In the genomic region with DNA sequence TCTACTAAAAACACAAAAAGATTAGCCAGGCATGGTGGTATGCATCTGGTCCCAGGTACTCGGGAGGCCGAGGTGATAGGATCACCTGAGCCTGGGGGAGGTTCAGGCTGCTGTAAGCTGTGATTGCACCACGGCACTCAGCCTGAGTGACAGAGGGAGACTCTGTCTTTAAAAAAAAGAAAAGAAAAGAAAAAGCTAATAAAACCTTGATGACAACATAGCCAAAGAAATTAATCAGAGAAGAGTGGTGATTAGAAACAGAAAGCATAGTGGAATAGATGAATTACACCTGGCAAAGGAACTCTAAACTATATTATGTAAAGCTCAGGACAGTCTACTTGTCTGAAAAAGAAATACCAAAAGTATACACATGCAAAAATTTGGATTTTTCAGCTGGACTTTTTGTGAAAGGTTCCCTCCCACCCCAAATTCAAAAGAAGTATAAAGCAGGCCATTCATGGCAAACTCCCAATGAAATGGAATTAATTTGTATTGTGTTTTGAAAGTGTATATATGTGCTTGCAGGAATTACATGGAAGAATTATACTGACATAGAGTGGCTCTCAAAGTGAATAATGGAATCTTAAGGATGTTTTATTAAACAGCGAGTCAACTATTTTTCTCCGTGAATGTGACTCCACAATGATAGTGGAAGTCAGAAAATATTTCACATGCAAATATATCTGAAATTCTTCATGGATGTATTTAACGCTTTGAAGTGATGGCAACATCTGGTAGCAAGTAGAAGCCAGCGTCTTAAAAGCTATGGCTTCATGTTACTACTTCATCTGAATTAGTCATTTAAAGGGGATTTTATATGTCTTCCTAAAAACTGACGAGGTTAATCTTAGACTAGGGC, we compare ENCODE assay signal across 10 cellular contexts. TPM values are rescaled to one million over a fixed set of nuclear protein-coding genes. Genes with fewer than 3 reads are reported as not detected.
DNase-seq lines count a peak whose midpoint lies in the region; ATAC-seq, FAIRE-seq and TF ChIP-seq lines count a peak whose summit lies in the region.
"Had no signal": no experiment of that assay in that cellular context is flagged by ENCODE, and none has a peak within 500 bp of the region (broad histone marks: within the 10 kb centered on the region; RNA-seq: fewer than 3 reads in every experiment).

No MANE protein-coding gene starts in this region.

- H3K9me3 ChIP-seq in adipocyte (ENCODE audit: control insufficient read depth, low read length) (no peaks in the 10 kb centered on the region), prostate gland (no peaks in the 10 kb centered on the region)

- no peak overlapping the region for H3K27ac ChIP-seq in prostate gland
- H3K27ac ChIP-seq: HL-60 had no signal

- DNase-seq in GM18507 (ENCODE audit: extremely low spot score, insufficient read length, low read depth) (no peak), adipocyte (ENCODE audit: low read depth) (peak; percentile 57), glomerular visceral epithelial cell (ENCODE audit: extremely low spot score) (peak; percentile 12), sciatic nerve (ENCODE audit: low spot score) (no peak), prostate gland (ENCODE audit: low spot score) (no peak), mucosa of gallbladder (ENCODE audit: low spot score) (no peak)
- no peak for DNase-seq in activated CD8-positive, alpha-beta memory T cell treated with anti-CD3 and anti-CD28 coated beads, Interleukin-2, amount 50 U/mL, for 4 hours
- DNase-seq: activated naive CD8-positive, alpha-beta T cell treated with anti-CD3 and anti-CD28 coated beads for 36 hours had no signal

- no peak overlapping the region for H3K4me3 ChIP-seq in adipocyte (ENCODE audit: low read length)
- no peak overlapping the region for H3K4me3 ChIP-seq in prostate gland

- no peak for TF ChIP-seq CTCF in prostate gland (IDR thresholded peaks at IDR 0.05)

- H3K27me3 ChIP-seq in adipocyte (replicated peaks; ENCODE audit: control insufficient read depth, insufficient read depth, low read length) (no peaks in the 10 kb centered on the region), prostate gland (replicated peaks; ENCODE audit: insufficient read depth) (no peaks in the 10 kb centered on the region)

- intact Hi-C loops in sciatic nerve (cut with DNase I) (no loop called here), prostate gland (cut with DNase I) (no loop called here)

- H3K4me1 ChIP-seq in adipocyte (ENCODE audit: control insufficient read depth, insufficient read depth, low read length) = peaks cover 7% of the 10 kb centered on the region
- no peaks in the 10 kb centered on the region for H3K4me1 ChIP-seq in prostate gland (replicated peaks)

- peak; percentile 46 for ATAC-seq in sciatic nerve
- ATAC-seq in HG02571 (IDR thresholded peaks at IDR 0.05; ENCODE audit: unreplicated experiment) = no peak

- WGBS in prostate gland = 8% methylated on average over 8 of the region's 8 CpGs

- H3K9ac ChIP-seq in adipocyte (ENCODE audit: low read length) = no peak overlapping the region

- FAIRE-seq in GM18507 (lab: Jason Lieb, UNC) = peak; percentile 67

- H3K36me3 ChIP-seq in adipocyte (ENCODE audit: control insufficient read depth, insufficient read depth, low read length, severe bottlenecking) = no peaks in the 10 kb centered on the region
- H3K36me3 ChIP-seq in prostate gland = no peaks in the 10 kb centered on the region

- TF ChIP-seq POLR2A in prostate gland (IDR thresholded peaks at IDR 0.05) = no peak

RNA-seq across cellular contexts. Expression of gene PLS3, which starts 22.1 kb away (rescaled TPM):
- total RNA-seq in sciatic nerve = 127 TPM
- 10 to 100 TPM; 32.1 to 69.3 TPM for total RNA-seq in prostate gland
- total RNA-seq in mucosa of gallbladder = 88.2 TPM

Comparison
In these comparisons a context has a peak if more than half of its experiments do, and no peak if none do; other contexts are left out.
1. DNase-seq: peak in adipocyte (single experiment) and glomerular visceral epithelial cell (single experiment); none in GM18507 (single experiment), sciatic nerve (single experiment), prostate gland (single experiment), activated CD8-positive, alpha-beta memory T cell treated with anti-CD3 and anti-CD28 coated beads, Interleukin-2, amount 50 U/mL, for 4 hours (single experiment) and mucosa of gallbladder (single experiment).